17 cellular contexts compared by ENCODE assay signal in genomic region chr2:11559786-11560155, GRCh38. TPM values are rescaled to one million over a fixed set of nuclear protein-coding genes. Genes with fewer than 3 reads are reported as not detected.
DNase-seq lines count a peak whose midpoint lies in the region; ATAC-seq and TF ChIP-seq lines count a peak whose summit lies in the region.
"Had no signal": no experiment of that assay in that cellular context is flagged by ENCODE, and none has a peak within 500 bp of the region (broad histone marks: within the 10 kb centered on the region; RNA-seq: fewer than 3 reads in every experiment).

No MANE protein-coding gene starts in this region.

- H3K4me3 Mint-ChIP-seq in Caco-2 (ENCODE audit: unreplicated experiment), result no peak overlapping the region
- H3K4me3 Mint-ChIP-seq: CD4-positive, alpha-beta T cell had no signal

- no peaks in the 10 kb centered on the region for H3K27me3 Mint-ChIP-seq in Caco-2 (ENCODE audit: insufficient read depth, unreplicated experiment)

- no peak overlapping the region for H2BK12ac ChIP-seq in mesenchymal stem cell (ENCODE audit: low read length in 2 of 2)

- no TSS peak for BruUV-seq in Caco-2 (replicated peaks; lab: Mats Ljungman, UMichigan)

- H3K4me3 ChIP-seq in Caco-2 (ENCODE audit: low read depth, low read length) (no peak overlapping the region), psoas muscle (no peak overlapping the region), mesenchymal stem cell (ENCODE audit: insufficient read depth in 1 of 2, low read depth in 1 of 2, low read length in 2 of 2) (no peak overlapping the region)

- DNase-seq in Caco-2 (no peak), mesenteric fat pad (ENCODE audit: low spot score) (peak; percentile 49), psoas muscle (no peak), superior temporal gyrus (ENCODE audit: extremely low spot score) (no peak), NCI-H146 (lab: John Stamatoyannopoulos, UW) (no peak), mesenchymal stem cell (no peak)
- DNase-seq: AML-193; Calu3; CD4-positive, alpha-beta T cell; HCEC 1CT; NCI-H1105 treated with DMSO at 0.1 percent for 48 hours; NCI-H1930; NCI-H446 treated with DMSO at 0.1 percent for 48 hours; NCI-H748 treated with DMSO at 0.1 percent for 48 hours; OCI-M1 had no signal

- no peak overlapping the region for H3K9ac ChIP-seq in mesenchymal stem cell (ENCODE audit: low read length)

- H3K27me3 ChIP-seq in Caco-2 (replicated peaks; ENCODE audit: control insufficient read depth, insufficient read depth, low read length) (no peaks in the 10 kb centered on the region), psoas muscle (ENCODE audit: insufficient read depth in 3 of 3, low read length in 2 of 3) (no peaks in the 10 kb centered on the region), mesenchymal stem cell (ENCODE audit: control insufficient read depth in 1 of 2, insufficient read depth in 1 of 2, low read length in 2 of 2) (peaks cover 25 to 57% of the 10 kb centered on the region in 2 experiments)

- H3K27ac ChIP-seq in VCaP (peak overlapping the region; percentile 96), psoas muscle (no peak overlapping the region), mesenchymal stem cell (ENCODE audit: low read length, poor library complexity, severe bottlenecking) (no peak overlapping the region)

- no peak overlapping the region for H2BK5ac ChIP-seq in mesenchymal stem cell (ENCODE audit: low read depth, low read length, poor library complexity, severe bottlenecking)

- WGBS in psoas muscle, 3 donors, result 72 to 79% (median 73%) methylated on average over 7 of the region's 7 CpGs
- 82% methylated on average over 7 of the region's 7 CpGs for WGBS in mesenchymal stem cell

- no peaks in the 10 kb centered on the region for H3K79me1 ChIP-seq in mesenchymal stem cell (replicated peaks; ENCODE audit: low read length, poor library complexity, severe bottlenecking)

- H2BK120ac ChIP-seq in mesenchymal stem cell (ENCODE audit: low read depth, low read length), result no peak overlapping the region

- no peak overlapping the region for H4K91ac ChIP-seq in mesenchymal stem cell (ENCODE audit: low read length)

- H4K8ac ChIP-seq in mesenchymal stem cell (ENCODE audit: low read length), result no peak overlapping the region

- H3K14ac ChIP-seq in mesenchymal stem cell (ENCODE audit: low read length in 2 of 2), result no peak overlapping the region

- H3K9me3 ChIP-seq in Caco-2, result no peaks in the 10 kb centered on the region
- no peaks in the 10 kb centered on the region for H3K9me3 ChIP-seq in psoas muscle
- H3K9me3 ChIP-seq in mesenchymal stem cell (ENCODE audit: control insufficient read depth, low read length), result no peaks in the 10 kb centered on the region

- no peak overlapping the region for H2AFZ ChIP-seq in mesenchymal stem cell (ENCODE audit: low read depth, low read length)

- no peak overlapping the region for H3K18ac ChIP-seq in mesenchymal stem cell (ENCODE audit: low read depth in 1 of 2, low read length in 2 of 2)

- no peaks in the 10 kb centered on the region for H3K36me3 Mint-ChIP-seq in Caco-2 (ENCODE audit: insufficient read depth, unreplicated experiment)

- peaks cover 9% of the 10 kb centered on the region for H3K9me3 Mint-ChIP-seq in Caco-2 (ENCODE audit: unreplicated experiment)
- H3K9me3 Mint-ChIP-seq: CD4-positive, alpha-beta T cell had no signal

- H3K27ac Mint-ChIP-seq in Caco-2 (ENCODE audit: unreplicated experiment), result peak overlapping the region; percentile 22
- H3K27ac Mint-ChIP-seq: CD4-positive, alpha-beta T cell had no signal

- no peak overlapping the region for H2BK15ac ChIP-seq in mesenchymal stem cell (ENCODE audit: low read depth, poor library complexity, severe bottlenecking)

- no peak overlapping the region for H3K4me2 ChIP-seq in mesenchymal stem cell (ENCODE audit: low read length, poor library complexity, severe bottlenecking)

- POLR2A ChIA-PET in Caco-2 (lab: Charles Lee), result no interaction called here

- no peaks in the 10 kb centered on the region for H3K36me3 ChIP-seq in Caco-2 (ENCODE audit: control insufficient read depth, insufficient read depth, low read length)
- no peaks in the 10 kb centered on the region for H3K36me3 ChIP-seq in psoas muscle (ENCODE audit: insufficient read depth in 1 of 2, low read depth in 1 of 2)
- no peaks in the 10 kb centered on the region for H3K36me3 ChIP-seq in mesenchymal stem cell (ENCODE audit: control insufficient read depth in 1 of 2, insufficient read depth in 2 of 2, low read depth in 1 of 2, low read length in 2 of 2)

- H3K23ac ChIP-seq in mesenchymal stem cell (ENCODE audit: low read length in 2 of 2), result no peak overlapping the region

- 0 out of 2 replicates have a peak, but pooled peaks cover 3% of the 10 kb centered on the region for H3K4me1 ChIP-seq in Caco-2
- peaks cover 11% of the 10 kb centered on the region for H3K4me1 ChIP-seq in psoas muscle
- peaks cover 2% of the 10 kb centered on the region for H3K4me1 ChIP-seq in mesenchymal stem cell (ENCODE audit: control insufficient read depth, insufficient read depth, low read depth, low read length)

- peak in 3 of 4 donors; percentile 18 to 51 (median 41) for ATAC-seq in psoas muscle
- no peak for ATAC-seq in GM19467 (IDR thresholded peaks at IDR 0.05; ENCODE audit: unreplicated experiment)

- H3K4ac ChIP-seq in mesenchymal stem cell (ENCODE audit: low read depth in 1 of 2, low read length in 2 of 2), result no peak overlapping the region

- TF ChIP-seq CTCF in Caco-2 (IDR thresholded peaks at IDR 0.05; ENCODE audit: insufficient read depth in 1 of 2, low read depth in 1 of 2, low read length in 1 of 2, severe bottlenecking in 1 of 2, unreplicated experiment in 1 of 2), result no peak
- no peak for TF ChIP-seq CTCF in VCaP (conservative IDR thresholded peaks at IDR 0.05)
- no peak for TF ChIP-seq CTCF in psoas muscle (IDR thresholded peaks at IDR 0.05)

- intact Hi-C loops in Caco-2 (cut with micrococcal nuclease; ENCODE audit: unreplicated experiment), result no loop called here
- intact Hi-C loops in psoas muscle (cut with DNase I), result no loop called here

- CTCF ChIA-PET in Caco-2 (lab: Charles Lee), result no interaction called here

- H3K4me1 Mint-ChIP-seq in Caco-2 (ENCODE audit: low read depth, unreplicated experiment), result peaks cover 8% of the 10 kb centered on the region

- H2AK5ac ChIP-seq in mesenchymal stem cell (ENCODE audit: low read length, severe bottlenecking), result no peak overlapping the region

RNA-seq across cellular contexts. Expression of gene GREB1, which starts 25.9 kb away (rescaled TPM):
- total RNA-seq in Caco-2 (2022) (2.2 and 2.4 TPM in 2 replicates), mesenteric fat pad (3.8 TPM), psoas muscle (10 to 100 TPM in 2 of 4 donors, 1 to 10 TPM in 2; 1.7 to 17.5 (median 11.4) TPM)
- polyA plus RNA-seq in psoas muscle, result 1 to 10 TPM; 1.3 to 3.2 (median 2.1) TPM
- polyA plus RNA-seq in mesenchymal stem cell (2013, experiment 1 of 2), result 1.9 TPM
- polyA plus RNA-seq in mesenchymal stem cell (2013, experiment 2 of 2), result 1.9 TPM
